ENCODE assay signal across 8 cellular contexts in the genomic region with DNA sequence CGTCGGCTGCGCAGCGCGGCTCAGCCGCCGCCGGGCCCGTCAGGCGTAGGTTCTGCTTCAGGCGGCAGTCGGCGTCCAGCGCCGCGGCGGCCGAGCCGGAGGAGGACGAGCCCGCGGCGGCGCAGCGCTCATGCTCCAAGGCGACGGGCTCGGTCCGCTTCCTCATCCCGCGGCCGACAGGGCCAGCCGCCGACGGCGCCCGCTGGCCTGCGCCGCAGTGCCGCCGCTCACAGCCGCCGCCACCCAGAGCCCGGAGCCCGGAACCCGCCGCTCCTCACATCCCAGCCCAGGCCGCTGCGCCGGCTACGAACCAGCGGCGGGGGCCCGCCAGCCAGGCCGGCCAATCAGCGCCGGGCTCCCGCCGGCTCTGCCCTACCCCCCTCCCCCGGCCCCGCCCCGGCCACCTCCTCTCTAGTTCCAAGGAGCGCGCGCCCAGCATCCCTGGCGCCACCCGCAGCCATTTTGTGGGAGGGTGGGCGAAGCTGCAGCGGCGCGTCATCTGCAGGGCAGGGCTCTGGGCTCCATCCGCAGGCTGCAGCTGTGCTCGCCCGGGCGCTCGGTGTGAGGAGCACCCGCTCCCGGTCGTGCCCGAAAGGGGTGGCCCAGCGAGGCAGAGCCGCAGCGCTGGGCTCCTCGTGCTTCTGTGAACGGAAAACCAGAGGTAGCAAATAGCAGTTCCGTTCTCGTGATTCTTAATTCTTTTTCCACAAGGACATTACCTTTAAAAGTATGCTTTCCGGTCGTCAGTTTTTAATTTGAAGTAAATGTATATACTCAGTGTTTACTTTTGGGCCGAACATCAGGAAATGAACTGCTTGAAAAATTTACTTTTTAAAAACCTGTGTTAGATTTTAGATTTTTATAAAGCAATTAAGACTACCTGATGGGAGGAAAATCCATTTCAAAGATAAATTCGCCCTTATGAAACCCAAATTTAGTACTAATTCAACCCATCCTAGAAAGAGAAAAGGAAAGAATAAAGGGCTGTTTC. TPM values are rescaled to one million over a fixed set of nuclear protein-coding genes. Genes with fewer than 3 reads are reported as not detected.
DNase-seq lines count a peak whose midpoint lies in the region; ATAC-seq and TF ChIP-seq lines count a peak whose summit lies in the region.

Gene ABHD12, minus strand, starts transcription at position 298 of the 991 bp plus-strand sequence. Its CDS starts 132 bp downstream, at position 166.

- H3K9ac ChIP-seq in HUES48 (ENCODE audit: low read depth, low read length): peak within 1 kb of the TSS; percentile 88
- peak within 1 kb of the TSS; percentile 90 for H3K9ac ChIP-seq in NT2/D1 (ENCODE audit: insufficient read length, low read depth)
- H3K9ac ChIP-seq in endocrine pancreas (ENCODE audit: control insufficient read depth, insufficient read depth, low read length): peak within 1 kb of the TSS; percentile 77
- H3K9ac ChIP-seq in mesendoderm (ENCODE audit: low read length): peak within 1 kb of the TSS; percentile 92

- H3K27ac ChIP-seq in HUES48 (ENCODE audit: low read depth, low read length): peak within 1 kb of the TSS; percentile 93
- H3K27ac ChIP-seq in mesendoderm (ENCODE audit: low read depth, low read length): peak within 1 kb of the TSS; percentile 91

- H2BK15ac ChIP-seq in mesendoderm (replicated peaks; ENCODE audit: low read depth): no peak within 1 kb of the TSS

- H3K9me3 ChIP-seq in HUES48 (ENCODE audit: control insufficient read depth, insufficient read depth, low read length) (no peaks in the 10 kb centered on the region), NT2/D1 (ENCODE audit: insufficient read depth, low read length) (no peaks in the 10 kb centered on the region), endocrine pancreas (ENCODE audit: control insufficient read depth, low read length) (no peaks in the 10 kb centered on the region)

- H3K4ac ChIP-seq in mesendoderm (ENCODE audit: low read depth, low read length): peak within 1 kb of the TSS; percentile 46

- H3K27me3 ChIP-seq in HUES48 (ENCODE audit: control insufficient read depth, insufficient read depth, low read length): no peaks in the 10 kb centered on the region
- peaks cover 5% of the 10 kb centered on the region for H3K27me3 ChIP-seq in NT2/D1 (ENCODE audit: insufficient read depth, insufficient read length)
- no peaks in the 10 kb centered on the region for H3K27me3 ChIP-seq in endocrine pancreas (ENCODE audit: control insufficient read depth, insufficient read depth, low read length)
- H3K27me3 ChIP-seq in mesendoderm (ENCODE audit: insufficient read depth, low read length, poor library complexity): no peaks in the 10 kb centered on the region

- peak within 1 kb of the TSS; percentile 77 for H3K4me3 Mint-ChIP-seq in Calu3 (ENCODE audit: low read depth, unreplicated experiment)
- H3K4me3 Mint-ChIP-seq in activated CD8-positive, alpha-beta memory T cell treated with anti-CD3 and anti-CD28 coated beads, Interleukin-2, amount 10 ng/mL, durations not matched to agents 7 days and 5 days: peak within 1 kb of the TSS; percentile 85

- H4K8ac ChIP-seq in mesendoderm (ENCODE audit: low read depth, low read length): peak within 1 kb of the TSS; percentile 77

- H3K18ac ChIP-seq in mesendoderm (ENCODE audit: low read length): peak within 1 kb of the TSS; percentile 9

- H3K27me3 Mint-ChIP-seq in Calu3 (ENCODE audit: unreplicated experiment): no peaks in the 10 kb centered on the region
- peaks cover 4% of the 10 kb centered on the region for H3K27me3 Mint-ChIP-seq in activated CD8-positive, alpha-beta memory T cell treated with anti-CD3 and anti-CD28 coated beads, Interleukin-2, amount 10 ng/mL, durations not matched to agents 7 days and 5 days

- H3K4me1 ChIP-seq in HUES48 (ENCODE audit: control insufficient read depth, insufficient read depth, low read length) (peaks cover 3% of the 10 kb centered on the region; the same call in 1 of the 2 replicates), NT2/D1 (ENCODE audit: insufficient read depth, insufficient read length) (no peaks in the 10 kb centered on the region), endocrine pancreas (ENCODE audit: control insufficient read depth, insufficient read depth, low read length) (no peaks in the 10 kb centered on the region), mesendoderm (ENCODE audit: control insufficient read depth, low read depth, low read length) (peaks cover 7% of the 10 kb centered on the region)

- peak; percentile 81 for DNase-seq in Calu3
- peak; percentile 88 for DNase-seq in NT2/D1 (ENCODE audit: low read depth, low spot score)
- peak; percentile 97 for DNase-seq in activated CD8-positive, alpha-beta memory T cell treated with anti-CD3 and anti-CD28 coated beads, Interleukin-2, amount 10 ng/mL, durations not matched to agents 7 days and 5 days
- DNase-seq in mesendoderm: peak; percentile 98
- peak; percentile 92 for DNase-seq in stimulated activated CD8-positive, alpha-beta memory T cell treated with anti-CD3 and anti-CD28 coated beads, Interleukin-12 subunit alpha, Interleukin-12 subunit beta, amount 100 ng/mL, for 4 hours (ENCODE audit: low read depth)

- peaks cover 21% of the 10 kb centered on the region for H3K79me2 ChIP-seq in mesendoderm (ENCODE audit: control insufficient read depth, insufficient read depth, low read length)

- H3K23ac ChIP-seq in mesendoderm (ENCODE audit: low read length): no peak within 1 kb of the TSS

- peak; percentile 87 for ATAC-seq in GM21423 (IDR thresholded peaks at IDR 0.05; ENCODE audit: unreplicated experiment)
- peak; percentile 96 for ATAC-seq in activated CD8-positive, alpha-beta memory T cell treated with anti-CD3 and anti-CD28 coated beads, Interleukin-2, amount 10 ng/mL, durations not matched to agents 7 days and 5 days

- WGBS in mesendoderm (ENCODE audit: extremely low coverage, insufficient coverage, low lambda C conversion rate): no CpG with 5 or more reads among the region's 91 CpGs

- no peak within 1 kb of the TSS for H2AK5ac ChIP-seq in mesendoderm (ENCODE audit: low read length)

- TSS peak; percentile 81 for BruUV-seq in Calu3 (replicated peaks; lab: Mats Ljungman, UMichigan)

- H3K4me3 ChIP-seq in HUES48 (ENCODE audit: low read depth, low read length) (peak within 1 kb of the TSS; percentile 91), NT2/D1 (ENCODE audit: insufficient read length, low read depth) (peak within 1 kb of the TSS; percentile 77), endocrine pancreas (ENCODE audit: control insufficient read depth, insufficient read depth, low read length) (peak within 1 kb of the TSS; percentile 86), mesendoderm (ENCODE audit: low read length) (peak within 1 kb of the TSS; percentile 80)

- no peak within 1 kb of the TSS for H4K5ac ChIP-seq in mesendoderm (ENCODE audit: low read length)

- peaks cover 10% of the 10 kb centered on the region for H3K36me3 Mint-ChIP-seq in Calu3 (ENCODE audit: insufficient read depth, unreplicated experiment)
- peaks cover 5% of the 10 kb centered on the region for H3K36me3 Mint-ChIP-seq in activated CD8-positive, alpha-beta memory T cell treated with anti-CD3 and anti-CD28 coated beads, Interleukin-2, amount 10 ng/mL, durations not matched to agents 7 days and 5 days

- H3K4me1 Mint-ChIP-seq in Calu3 (ENCODE audit: low read depth, unreplicated experiment): peaks cover 7% of the 10 kb centered on the region
- peaks cover 18% of the 10 kb centered on the region for H3K4me1 Mint-ChIP-seq in activated CD8-positive, alpha-beta memory T cell treated with anti-CD3 and anti-CD28 coated beads, Interleukin-2, amount 10 ng/mL, durations not matched to agents 7 days and 5 days

- CTCF ChIA-PET in Calu3 (lab: Charles Lee): interaction anchor here (0.6 to 0.7 kb wide), 2 partner anchors 136 to 354 kb away, joined by 3 to 5 read pairs; no protein-coding TSS in a partner anchor
- CTCF ChIA-PET in activated CD8-positive, alpha-beta memory T cell treated with anti-CD3 and anti-CD28 coated beads, Interleukin-2, amount 10 ng/mL, durations not matched to agents 7 days and 5 days (lab: Charles Lee): interaction anchor here (1.3 to 1.4 kb wide), 2 partner anchors 16 to 80 kb away, joined by 3 to 6 read pairs; partner anchors contain the start of gene GINS1

- intact Hi-C loops in Calu3 (cut with micrococcal nuclease; ENCODE audit: unreplicated experiment): no loop called here

- H3K27ac Mint-ChIP-seq in Calu3 (ENCODE audit: unreplicated experiment): peak within 1 kb of the TSS; percentile 66
- peak within 1 kb of the TSS; percentile 91 for H3K27ac Mint-ChIP-seq in activated CD8-positive, alpha-beta memory T cell treated with anti-CD3 and anti-CD28 coated beads, Interleukin-2, amount 10 ng/mL, durations not matched to agents 7 days and 5 days

- H3K9me3 Mint-ChIP-seq in Calu3 (ENCODE audit: low read depth, unreplicated experiment): no peaks in the 10 kb centered on the region
- no peaks in the 10 kb centered on the region for H3K9me3 Mint-ChIP-seq in activated CD8-positive, alpha-beta memory T cell treated with anti-CD3 and anti-CD28 coated beads, Interleukin-2, amount 10 ng/mL, durations not matched to agents 7 days and 5 days (ENCODE audit: low read depth)

- H3K4me2 ChIP-seq in mesendoderm (ENCODE audit: low read length): peak within 1 kb of the TSS; percentile 97

- no peak for TF ChIP-seq CTCF in Calu3 (IDR thresholded peaks at IDR 0.05; ENCODE audit: unreplicated experiment)

- peak within 1 kb of the TSS; percentile 98 for H3K56ac ChIP-seq in mesendoderm (ENCODE audit: low read length)

- H3K36me3 ChIP-seq in HUES48 (ENCODE audit: control insufficient read depth, insufficient read depth, low read length) (peaks cover 10% of the 10 kb centered on the region), NT2/D1 (ENCODE audit: insufficient read depth, insufficient read length, low read length) (peaks cover 5% of the 10 kb centered on the region), endocrine pancreas (ENCODE audit: control insufficient read depth, insufficient read depth, low read length) (no peaks in the 10 kb centered on the region), mesendoderm (ENCODE audit: control insufficient read depth, insufficient read depth, low read length) (no peaks in the 10 kb centered on the region)

- H2BK5ac ChIP-seq in mesendoderm (ENCODE audit: low read length): peak within 1 kb of the TSS; percentile 59

- no peak within 1 kb of the TSS for H2BK120ac ChIP-seq in mesendoderm (ENCODE audit: low read depth, low read length)

- H3K79me1 ChIP-seq in mesendoderm (ENCODE audit: low read length): peaks cover 8% of the 10 kb centered on the region

RNA-seq across cellular contexts. Expression of gene ABHD12, which starts in this region (rescaled TPM):
- total RNA-seq in Calu3 (2022): 16.7 and 21.3 TPM in 2 replicates
- total RNA-seq in activated CD8-positive, alpha-beta memory T cell treated with anti-CD3 and anti-CD28 coated beads, Interleukin-2, amount 10 ng/mL, durations not matched to agents 7 days and 5 days: 10 to 100 TPM; 27.9 to 29.2 TPM
- polyA plus RNA-seq in mesendoderm (2013, experiment 1 of 2): 26.3 TPM
- 28.3 TPM for polyA plus RNA-seq in mesendoderm (2013, experiment 2 of 2)

Comparison
In these comparisons a context has a peak if more than half of its experiments do, and no peak if none do; other contexts are left out.
1. Peak in every context shown above with its lines: DNase-seq, ATAC-seq, H3K4me3 ChIP-seq and H3K27ac ChIP-seq.